1 cellular context compared by ENCODE assay signal in the genomic region with DNA sequence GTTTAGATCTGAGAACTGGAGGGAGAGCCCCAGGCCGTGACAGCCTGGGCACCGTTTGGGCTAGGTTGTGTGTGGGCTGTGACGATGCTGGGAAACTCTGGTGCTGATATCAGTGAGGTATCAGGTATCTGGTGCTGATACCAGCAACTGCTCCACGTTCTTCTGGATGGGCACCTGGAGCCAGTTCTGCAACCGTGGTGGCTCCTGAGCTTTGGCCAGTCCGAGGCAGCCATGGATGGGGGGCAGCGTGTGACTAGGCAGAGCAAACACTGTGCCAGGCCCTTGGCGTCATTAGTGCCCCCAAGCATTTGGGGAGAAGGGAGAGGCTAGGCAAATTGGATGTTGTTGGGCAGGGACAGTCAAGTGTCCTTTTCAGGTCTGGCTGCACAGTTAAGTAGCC.
TF ChIP-seq lines count a peak whose summit lies in the region.

No MANE protein-coding gene starts in this region.

TF ChIP-seq in GM23338, 12 proteins besides CTCF, POLR2A, EP300 and RAD21 (continued from another document):
- TF ChIP-seq, protein P1, sequence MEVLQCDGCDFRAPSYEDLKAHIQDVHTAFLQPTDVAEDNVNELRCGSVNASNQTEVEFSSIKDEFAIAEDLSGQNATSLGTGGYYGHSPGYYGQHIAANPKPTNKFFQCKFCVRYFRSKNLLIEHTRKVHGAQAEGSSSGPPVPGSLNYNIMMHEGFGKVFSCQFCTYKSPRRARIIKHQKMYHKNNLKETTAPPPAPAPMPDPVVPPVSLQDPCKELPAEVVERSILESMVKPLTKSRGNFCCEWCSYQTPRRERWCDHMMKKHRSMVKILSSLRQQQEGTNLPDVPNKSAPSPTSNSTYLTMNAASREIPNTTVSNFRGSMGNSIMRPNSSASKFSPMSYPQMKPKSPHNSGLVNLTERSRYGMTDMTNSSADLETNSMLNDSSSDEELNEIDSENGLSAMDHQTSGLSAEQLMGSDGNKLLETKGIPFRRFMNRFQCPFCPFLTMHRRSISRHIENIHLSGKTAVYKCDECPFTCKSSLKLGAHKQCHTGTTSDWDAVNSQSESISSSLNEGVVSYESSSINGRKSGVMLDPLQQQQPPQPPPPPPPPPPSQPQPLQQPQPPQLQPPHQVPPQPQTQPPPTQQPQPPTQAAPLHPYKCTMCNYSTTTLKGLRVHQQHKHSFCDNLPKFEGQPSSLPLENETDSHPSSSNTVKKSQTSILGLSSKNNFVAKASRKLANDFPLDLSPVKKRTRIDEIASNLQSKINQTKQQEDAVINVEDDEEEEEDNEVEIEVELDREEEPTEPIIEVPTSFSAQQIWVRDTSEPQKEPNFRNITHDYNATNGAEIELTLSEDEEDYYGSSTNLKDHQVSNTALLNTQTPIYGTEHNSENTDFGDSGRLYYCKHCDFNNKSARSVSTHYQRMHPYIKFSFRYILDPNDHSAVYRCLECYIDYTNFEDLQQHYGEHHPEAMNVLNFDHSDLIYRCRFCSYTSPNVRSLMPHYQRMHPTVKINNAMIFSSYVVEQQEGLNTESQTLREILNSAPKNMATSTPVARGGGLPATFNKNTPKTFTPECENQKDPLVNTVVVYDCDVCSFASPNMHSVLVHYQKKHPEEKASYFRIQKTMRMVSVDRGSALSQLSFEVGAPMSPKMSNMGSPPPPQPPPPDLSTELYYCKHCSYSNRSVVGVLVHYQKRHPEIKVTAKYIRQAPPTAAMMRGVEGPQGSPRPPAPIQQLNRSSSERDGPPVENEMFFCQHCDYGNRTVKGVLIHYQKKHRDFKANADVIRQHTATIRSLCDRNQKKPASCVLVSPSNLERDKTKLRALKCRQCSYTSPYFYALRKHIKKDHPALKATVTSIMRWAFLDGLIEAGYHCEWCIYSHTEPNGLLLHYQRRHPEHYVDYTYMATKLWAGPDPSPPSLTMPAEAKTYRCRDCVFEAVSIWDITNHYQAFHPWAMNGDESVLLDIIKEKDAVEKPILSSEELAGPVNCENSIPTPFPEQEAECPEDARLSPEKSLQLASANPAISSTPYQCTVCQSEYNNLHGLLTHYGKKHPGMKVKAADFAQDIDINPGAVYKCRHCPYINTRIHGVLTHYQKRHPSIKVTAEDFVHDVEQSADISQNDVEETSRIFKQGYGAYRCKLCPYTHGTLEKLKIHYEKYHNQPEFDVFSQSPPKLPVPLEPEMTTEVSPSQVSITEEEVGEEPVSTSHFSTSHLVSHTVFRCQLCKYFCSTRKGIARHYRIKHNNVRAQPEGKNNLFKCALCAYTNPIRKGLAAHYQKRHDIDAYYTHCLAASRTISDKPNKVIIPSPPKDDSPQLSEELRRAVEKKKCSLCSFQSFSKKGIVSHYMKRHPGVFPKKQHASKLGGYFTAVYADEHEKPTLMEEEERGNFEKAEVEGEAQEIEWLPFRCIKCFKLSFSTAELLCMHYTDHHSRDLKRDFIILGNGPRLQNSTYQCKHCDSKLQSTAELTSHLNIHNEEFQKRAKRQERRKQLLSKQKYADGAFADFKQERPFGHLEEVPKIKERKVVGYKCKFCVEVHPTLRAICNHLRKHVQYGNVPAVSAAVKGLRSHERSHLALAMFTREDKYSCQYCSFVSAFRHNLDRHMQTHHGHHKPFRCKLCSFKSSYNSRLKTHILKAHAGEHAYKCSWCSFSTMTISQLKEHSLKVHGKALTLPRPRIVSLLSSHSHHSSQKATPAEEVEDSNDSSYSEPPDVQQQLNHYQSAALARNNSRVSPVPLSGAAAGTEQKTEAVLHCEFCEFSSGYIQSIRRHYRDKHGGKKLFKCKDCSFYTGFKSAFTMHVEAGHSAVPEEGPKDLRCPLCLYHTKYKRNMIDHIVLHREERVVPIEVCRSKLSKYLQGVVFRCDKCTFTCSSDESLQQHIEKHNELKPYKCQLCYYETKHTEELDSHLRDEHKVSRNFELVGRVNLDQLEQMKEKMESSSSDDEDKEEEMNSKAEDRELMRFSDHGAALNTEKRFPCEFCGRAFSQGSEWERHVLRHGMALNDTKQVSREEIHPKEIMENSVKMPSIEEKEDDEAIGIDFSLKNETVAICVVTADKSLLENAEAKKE (CRISPR knock-in tag; IDR thresholded peaks at IDR 0.05): no peak
- TF ChIP-seq POLR2AphosphoS5 (IDR thresholded peaks at IDR 0.05; ENCODE audit: low read depth): no peak
